Comparison of ENCODE assay signal across 14 cellular contexts in the genomic region with DNA sequence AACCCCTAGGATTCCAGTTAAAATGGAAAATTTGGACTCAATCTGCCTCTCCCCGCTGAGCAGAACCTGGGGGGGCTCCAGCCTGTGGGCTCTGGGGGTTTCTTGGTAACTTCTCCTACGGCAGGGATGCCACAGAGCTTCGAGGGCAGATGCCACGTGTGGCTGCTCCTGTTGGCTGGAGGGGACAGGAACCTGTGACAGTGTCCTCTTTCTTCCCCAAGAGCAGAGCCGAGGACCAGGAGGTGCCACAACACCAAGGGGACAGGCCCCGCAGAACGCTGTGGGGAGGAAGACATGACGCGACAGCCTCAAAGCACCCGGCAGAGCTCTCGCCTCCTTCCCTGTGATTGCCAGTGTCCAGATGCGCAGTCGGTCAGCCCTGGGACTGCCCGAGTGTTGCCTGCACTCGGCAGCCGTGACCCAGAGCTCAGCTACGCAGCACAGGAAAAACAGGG.
A peak's percentile ranks its signal among the peaks of the same experiment; 100 is the strongest.
DNase-seq lines count a peak whose midpoint lies in the region; ATAC-seq lines count a peak whose summit lies in the region.
"Had no signal": no experiment of that assay in that cellular context is flagged by ENCODE, and none has a peak within 500 bp of the region (broad histone marks: within the 10 kb centered on the region; RNA-seq: fewer than 3 reads in every experiment).

No MANE protein-coding gene starts in this region.

- H3K36me3 Mint-ChIP-seq in T-helper 1 cell treated with Interleukin-12 subunit alpha and Interleukin-12 subunit beta and Interleukin-4 antibody, amounts not matched to agents 30 μg/mL and 1 μg/mL, for 36 hours (ENCODE audit: low read depth), result no peaks in the 10 kb centered on the region
- peaks cover 0 to 6% of the 10 kb centered on the region in 2 donors for H3K36me3 Mint-ChIP-seq in stimulated activated naive B cell treated with anti-CD40 and anti-IgM and Interleukin-4, amounts not matched to agents 10 μg/mL and 1 μg/mL and 100 μg/mL, for 72 hours

- no peaks in the 10 kb centered on the region for H3K9me3 Mint-ChIP-seq in T-helper 1 cell treated with Interleukin-12 subunit alpha and Interleukin-12 subunit beta and Interleukin-4 antibody, amounts not matched to agents 30 μg/mL and 1 μg/mL, for 36 hours
- no peaks in the 10 kb centered on the region for H3K9me3 Mint-ChIP-seq in stimulated activated naive B cell treated with anti-CD40 and anti-IgM and Interleukin-4, amounts not matched to agents 10 μg/mL and 1 μg/mL and 100 μg/mL, for 72 hours

- H3K27me3 Mint-ChIP-seq in T-helper 1 cell treated with Interleukin-12 subunit alpha and Interleukin-12 subunit beta and Interleukin-4 antibody, amounts not matched to agents 30 μg/mL and 1 μg/mL, for 36 hours (ENCODE audit: low read depth), result no peaks in the 10 kb centered on the region
- H3K27me3 Mint-ChIP-seq in stimulated activated naive B cell treated with anti-CD40 and anti-IgM and Interleukin-4, amounts not matched to agents 10 μg/mL and 1 μg/mL and 100 μg/mL, for 72 hours, result no peaks in the 10 kb centered on the region

- DNase-seq in T-helper 1 cell (no peak), islet precursor cell (peak; percentile 51), NCI-H345 (lab: John Stamatoyannopoulos, UW) (no peak), NCI-H2107 treated with DMSO at 0.1 percent for 48 hours (lab: John Stamatoyannopoulos, UW; ENCODE audit: unreplicated experiment) (no peak), NCI-H1048 (lab: John Stamatoyannopoulos, UW) (no peak)
- DNase-seq in activated CD8-positive, alpha-beta memory T cell treated with anti-CD3 and anti-CD28 coated beads, Interleukin-2, amount 50 U/mL, for 4 hours, result peak; percentile 4
- DNase-seq in stimulated activated naive B cell treated with anti-CD40 and anti-IgM and Interleukin-4, amounts not matched to agents 10 μg/mL and 1 μg/mL and 100 μg/mL, for 72 hours, result no peak
- DNase-seq: 8988T, dermis blood vessel endothelial cell, GOT3, NCI-H1092 treated with DMSO at 0.1 percent for 48 hours, T1000, testis had no signal

- H3K4me3 Mint-ChIP-seq in T-helper 1 cell treated with Interleukin-12 subunit alpha and Interleukin-12 subunit beta and Interleukin-4 antibody, amounts not matched to agents 30 μg/mL and 1 μg/mL, for 36 hours, result no peak overlapping the region
- H3K4me3 Mint-ChIP-seq in stimulated activated naive B cell treated with anti-CD40 and anti-IgM and Interleukin-4, amounts not matched to agents 10 μg/mL and 1 μg/mL and 100 μg/mL, for 72 hours, result no peak overlapping the region

- H3K4me1 Mint-ChIP-seq in T-helper 1 cell treated with Interleukin-12 subunit alpha and Interleukin-12 subunit beta and Interleukin-4 antibody, amounts not matched to agents 30 μg/mL and 1 μg/mL, for 36 hours (ENCODE audit: low read depth), result peaks cover 11% of the 10 kb centered on the region
- peaks cover 52 to 76% of the 10 kb centered on the region in 2 donors for H3K4me1 Mint-ChIP-seq in stimulated activated naive B cell treated with anti-CD40 and anti-IgM and Interleukin-4, amounts not matched to agents 10 μg/mL and 1 μg/mL and 100 μg/mL, for 72 hours

- peak overlapping the region; percentile 36 for H3K27ac Mint-ChIP-seq in T-helper 1 cell treated with Interleukin-12 subunit alpha and Interleukin-12 subunit beta and Interleukin-4 antibody, amounts not matched to agents 30 μg/mL and 1 μg/mL, for 36 hours
- peak overlapping the region; percentile 81 for H3K27ac Mint-ChIP-seq in stimulated activated naive B cell treated with anti-CD40 and anti-IgM and Interleukin-4, amounts not matched to agents 10 μg/mL and 1 μg/mL and 100 μg/mL, for 72 hours

- ATAC-seq in stimulated activated naive B cell treated with anti-CD40 and anti-IgM and Interleukin-4, amounts not matched to agents 10 μg/mL and 1 μg/mL and 100 μg/mL, for 72 hours (replicated peaks), result no peak

Comparison
In these comparisons a context has a peak if more than half of its experiments do, and no peak if none do; other contexts are left out.
1. DNase-seq: peak in activated CD8-positive, alpha-beta memory T cell treated with anti-CD3 and anti-CD28 coated beads, Interleukin-2, amount 50 U/mL, for 4 hours (single experiment) and islet precursor cell (single experiment); none in T-helper 1 cell (0 of 5), stimulated activated naive B cell treated with anti-CD40 and anti-IgM and Interleukin-4, amounts not matched to agents 10 μg/mL and 1 μg/mL and 100 μg/mL, for 72 hours (single experiment), NCI-H345 (single experiment), NCI-H2107 treated with DMSO at 0.1 percent for 48 hours (single experiment) and NCI-H1048 (single experiment).